8 cellular contexts compared by ENCODE assay signal in the genomic region with DNA sequence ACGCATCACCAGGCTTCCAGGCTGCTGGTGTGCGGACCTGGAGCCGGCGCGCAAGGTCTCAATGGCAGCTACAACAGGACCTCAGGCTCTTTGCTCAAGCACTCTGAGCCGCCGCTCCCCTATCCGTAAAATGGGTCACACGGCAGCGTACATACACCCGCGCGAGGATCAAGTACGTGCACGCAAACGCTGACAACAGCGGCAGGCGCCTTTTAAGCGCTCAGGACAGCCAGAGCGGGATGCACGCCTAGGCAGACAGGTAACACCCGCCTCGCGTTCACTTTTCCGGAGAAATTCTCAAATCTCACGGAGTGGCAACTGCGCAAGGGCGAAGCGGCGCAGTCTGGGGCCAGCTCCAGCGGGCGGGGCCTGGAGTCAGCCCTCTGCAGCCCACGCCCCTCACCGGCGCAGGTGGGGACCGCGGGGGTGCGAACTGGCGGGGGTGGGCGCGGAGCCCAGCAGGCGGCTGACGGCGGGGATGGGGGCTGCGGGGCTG. TPM values are rescaled to one million over a fixed set of nuclear protein-coding genes. Genes with fewer than 3 reads are reported as not detected.
DNase-seq lines count a peak whose midpoint lies in the region; ATAC-seq and TF ChIP-seq lines count a peak whose summit lies in the region.

No MANE protein-coding gene starts in this region.

- intact Hi-C loops in sciatic nerve (cut with DNase I): no loop called here

- peak overlapping the region; percentile 93 for H3K27ac Mint-ChIP-seq in T-helper 1 cell treated with Interleukin-12 subunit alpha and Interleukin-12 subunit beta and Interleukin-4 antibody, amounts not matched to agents 30 μg/mL and 1 μg/mL, for 36 hours

- H3K4me3 ChIP-seq in DND-41 (ENCODE audit: low read depth in 1 of 2, low read length in 2 of 2) (peak overlapping the region; percentile 72 to 93), adipocyte (ENCODE audit: low read length) (peak overlapping the region; percentile 95), hepatocyte (peak overlapping the region; percentile 89)

- H2AFZ ChIP-seq in DND-41 (ENCODE audit: low read depth, low read length) (peak overlapping the region; percentile 83), hepatocyte (peak overlapping the region; percentile 72)

- ATAC-seq in DND-41 (ENCODE audit: insufficient read depth, low read depth) (peak; percentile 81), GM21576 (IDR thresholded peaks at IDR 0.05; ENCODE audit: unreplicated experiment) (peak; percentile 54), sciatic nerve (peak; percentile 48)

- peaks cover 33% of the 10 kb centered on the region for H3K4me1 Mint-ChIP-seq in T-helper 1 cell treated with Interleukin-12 subunit alpha and Interleukin-12 subunit beta and Interleukin-4 antibody, amounts not matched to agents 30 μg/mL and 1 μg/mL, for 36 hours (ENCODE audit: low read depth)

- peaks cover 55% of the 10 kb centered on the region for H3K79me2 ChIP-seq in DND-41 (ENCODE audit: insufficient read depth, low read length)
- peaks cover 53% of the 10 kb centered on the region for H3K79me2 ChIP-seq in hepatocyte

- no peaks in the 10 kb centered on the region for H3K27me3 Mint-ChIP-seq in T-helper 1 cell treated with Interleukin-12 subunit alpha and Interleukin-12 subunit beta and Interleukin-4 antibody, amounts not matched to agents 30 μg/mL and 1 μg/mL, for 36 hours (ENCODE audit: low read depth)

- H3K36me3 ChIP-seq in DND-41 (ENCODE audit: insufficient read depth, low read length) (peaks cover 21% of the 10 kb centered on the region), adipocyte (ENCODE audit: control insufficient read depth, insufficient read depth, low read length, severe bottlenecking) (peaks cover 5% of the 10 kb centered on the region), hepatocyte (replicated peaks; ENCODE audit: insufficient read depth, low read depth) (no peaks in the 10 kb centered on the region)

- peaks cover 7% of the 10 kb centered on the region; the same call in 1 of the 2 replicates for H4K20me1 ChIP-seq in DND-41 (ENCODE audit: insufficient read depth, low read length)
- no peaks in the 10 kb centered on the region for H4K20me1 ChIP-seq in hepatocyte (ENCODE audit: insufficient read depth, poor library complexity, severe bottlenecking)

- H3K27ac ChIP-seq in DND-41 (ENCODE audit: low read length): peak overlapping the region; percentile 61; the same call in 1 of the 2 replicates
- peak overlapping the region; percentile 96 for H3K27ac ChIP-seq in hepatocyte

- under 1% methylated on average over 39 of the region's 45 CpGs for WGBS in hepatocyte (ENCODE audit: low lambda C conversion rate, missing lambda C conversion rate)

- H3K27me3 ChIP-seq in DND-41 (ENCODE audit: insufficient read depth, low read length, poor library complexity) (no peaks in the 10 kb centered on the region), adipocyte (replicated peaks; ENCODE audit: control insufficient read depth, insufficient read depth, low read length) (no peaks in the 10 kb centered on the region), hepatocyte (no peaks in the 10 kb centered on the region)

- peaks cover 10% of the 10 kb centered on the region for H3K36me3 Mint-ChIP-seq in T-helper 1 cell treated with Interleukin-12 subunit alpha and Interleukin-12 subunit beta and Interleukin-4 antibody, amounts not matched to agents 30 μg/mL and 1 μg/mL, for 36 hours (ENCODE audit: low read depth)

- peak overlapping the region; percentile 99 for H3K4me2 ChIP-seq in DND-41 (ENCODE audit: insufficient read depth, low read length)
- peak overlapping the region; percentile 79 for H3K4me2 ChIP-seq in hepatocyte

- DNase-seq in DND-41 (peak; percentile 67), HuH-7 (ENCODE audit: low spot score) (peak; percentile 53), adipocyte (ENCODE audit: low read depth) (peak; percentile 64), hepatocyte (ENCODE audit: low spot score) (peak; percentile 81), sciatic nerve (ENCODE audit: low spot score) (peak; percentile 61), OCI-M2 (lab: John Stamatoyannopoulos, UW; ENCODE audit: unreplicated experiment) (no peak)

- no peaks in the 10 kb centered on the region for H3K9me3 Mint-ChIP-seq in T-helper 1 cell treated with Interleukin-12 subunit alpha and Interleukin-12 subunit beta and Interleukin-4 antibody, amounts not matched to agents 30 μg/mL and 1 μg/mL, for 36 hours

- H3K4me3 Mint-ChIP-seq in T-helper 1 cell treated with Interleukin-12 subunit alpha and Interleukin-12 subunit beta and Interleukin-4 antibody, amounts not matched to agents 30 μg/mL and 1 μg/mL, for 36 hours: peak overlapping the region; percentile 93

- H3K4me1 ChIP-seq in DND-41 (ENCODE audit: insufficient read depth, low read length) (peaks cover 35% of the 10 kb centered on the region), adipocyte (ENCODE audit: control insufficient read depth, insufficient read depth, low read length) (peaks cover 5% of the 10 kb centered on the region), hepatocyte (ENCODE audit: insufficient read depth) (peaks cover 4% of the 10 kb centered on the region)

- H3K9ac ChIP-seq in DND-41 (ENCODE audit: low read depth, low read length) (peak overlapping the region; percentile 63), adipocyte (ENCODE audit: low read length) (peak overlapping the region; percentile 89)

- no peaks in the 10 kb centered on the region for H3K9me3 ChIP-seq in DND-41 (ENCODE audit: insufficient read depth, low read length, severe bottlenecking)
- H3K9me3 ChIP-seq in adipocyte (ENCODE audit: control insufficient read depth, low read length): no peaks in the 10 kb centered on the region
- H3K9me3 ChIP-seq in hepatocyte (ENCODE audit: low read depth): no peaks in the 10 kb centered on the region

- no peaks in the 10 kb centered on the region for H3K9me2 ChIP-seq in hepatocyte (replicated peaks; ENCODE audit: insufficient read depth)

- TF ChIP-seq CTCF in DND-41 (IDR thresholded peaks at IDR 0.05; ENCODE audit: borderline replicate concordance, extremely low read depth, low read length, poor library complexity, severe bottlenecking) (no peak), hepatocyte (IDR thresholded peaks at IDR 0.05; ENCODE audit: poor library complexity) (no peak)

RNA-seq across cellular contexts. Expression of gene EXOC2, which starts 0.5 kb away (rescaled TPM):
- 27.0 and 32.5 TPM in 2 replicates for total RNA-seq in hepatocyte
- polyA plus RNA-seq in hepatocyte: 15.4 and 16.9 TPM in 2 replicates
- total RNA-seq in sciatic nerve: 27.2 TPM

RNA-seq across cellular contexts. Expression of gene HUS1B, which starts 35.5 kb away (rescaled TPM):
- total RNA-seq in hepatocyte (0.33 and 1.2 TPM in 2 replicates), sciatic nerve (2.0 TPM)
- polyA plus RNA-seq in hepatocyte: 0.45 and 1.2 TPM in 2 replicates
